11 cellular contexts compared by ENCODE assay signal in the genomic region with DNA sequence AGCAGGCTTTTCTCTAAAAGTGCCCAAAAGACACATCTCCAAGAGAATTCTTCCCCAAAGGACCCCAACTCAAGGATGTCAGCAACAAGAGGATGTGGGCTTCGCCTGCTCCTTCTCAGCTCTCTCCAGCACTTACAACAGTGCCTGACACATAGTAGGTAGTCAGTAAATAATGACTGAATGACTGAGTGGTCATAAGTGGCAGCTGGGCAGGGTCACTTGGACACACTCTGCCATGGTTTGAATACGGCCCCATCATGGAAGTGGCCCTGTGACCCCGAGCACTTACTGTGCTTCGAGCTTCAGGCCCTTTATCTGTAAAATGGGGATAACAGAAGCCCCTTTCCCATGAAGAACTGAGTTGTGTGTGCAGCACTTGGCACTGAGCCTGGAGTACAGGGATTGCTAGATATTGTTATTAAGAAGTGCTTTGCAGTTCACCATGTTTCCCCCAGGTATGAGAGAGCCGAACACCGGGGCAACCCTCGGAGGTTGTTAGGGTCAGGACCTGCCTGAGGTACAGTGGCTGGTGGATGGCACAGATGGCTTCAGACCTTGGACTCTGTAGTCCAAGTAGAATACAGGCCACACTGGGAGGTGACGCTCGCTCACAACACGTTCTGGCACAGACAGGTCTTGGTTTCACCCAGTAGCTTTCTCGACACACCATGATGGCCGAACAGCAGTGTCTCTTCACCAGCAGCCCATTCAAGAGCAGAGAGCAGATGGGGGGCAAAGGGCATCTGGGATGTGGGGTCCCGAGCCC. TPM values are rescaled to one million over a fixed set of nuclear protein-coding genes. Genes with fewer than 3 reads are reported as not detected.
DNase-seq lines count a peak whose midpoint lies in the region; ATAC-seq and TF ChIP-seq lines count a peak whose summit lies in the region.
"Had no signal": no experiment of that assay in that cellular context is flagged by ENCODE, and none has a peak within 500 bp of the region (broad histone marks: within the 10 kb centered on the region; RNA-seq: fewer than 3 reads in every experiment).

No MANE protein-coding gene starts in this region.

- H3K27me3 Mint-ChIP-seq in CD4-positive, CD25-positive, alpha-beta regulatory T cell: no peaks in the 10 kb centered on the region
- H3K27me3 Mint-ChIP-seq in memory B cell (no peaks in the 10 kb centered on the region), type B pancreatic cell (peaks cover 28% of the 10 kb centered on the region)

- no peaks in the 10 kb centered on the region for H3K9me3 ChIP-seq in BLaER1
- H3K9me3 ChIP-seq in CD4-positive, CD25-positive, alpha-beta regulatory T cell (ENCODE audit: control insufficient read depth in 2 of 2, low read length in 2 of 2): no peaks in the 10 kb centered on the region
- H3K9me3 ChIP-seq: mucosa of descending colon had no signal

- H3K9ac ChIP-seq in BLaER1: peak overlapping the region; percentile 77

- peak overlapping the region in 3 of 4 donors; percentile 54 to 70 (median 57) for H3K4me3 Mint-ChIP-seq in CD4-positive, CD25-positive, alpha-beta regulatory T cell
- H3K4me3 Mint-ChIP-seq in memory B cell (no peak overlapping the region), type B pancreatic cell (no peak overlapping the region)
- H3K4me3 Mint-ChIP-seq: HFFc6 had no signal

- peaks cover 39% of the 10 kb centered on the region; the same call in 1 of the 2 replicates for H4K20me1 ChIP-seq in BLaER1

- H3K9me3 Mint-ChIP-seq in CD4-positive, CD25-positive, alpha-beta regulatory T cell: no peaks in the 10 kb centered on the region
- no peaks in the 10 kb centered on the region for H3K9me3 Mint-ChIP-seq in activated naive CD4-positive, alpha-beta T cell treated with anti-CD3 and anti-CD28 coated beads, Interleukin-2, amount 50 U/mL, for 72 hours
- H3K9me3 Mint-ChIP-seq in memory B cell: no peaks in the 10 kb centered on the region
- H3K9me3 Mint-ChIP-seq in type B pancreatic cell: no peaks in the 10 kb centered on the region
- H3K9me3 Mint-ChIP-seq: HFFc6 had no signal

- H3K27me3 ChIP-seq in BLaER1: no peaks in the 10 kb centered on the region
- no peaks in the 10 kb centered on the region for H3K27me3 ChIP-seq in CD4-positive, CD25-positive, alpha-beta regulatory T cell (ENCODE audit: control insufficient read depth, insufficient read depth, low read length)

- peak overlapping the region; percentile 88 to 95 (median 95) for H3K27ac Mint-ChIP-seq in CD4-positive, CD25-positive, alpha-beta regulatory T cell
- peak overlapping the region; percentile 83 to 92 for H3K27ac Mint-ChIP-seq in activated naive CD4-positive, alpha-beta T cell treated with anti-CD3 and anti-CD28 coated beads, Interleukin-2, amount 50 U/mL, for 72 hours
- H3K27ac Mint-ChIP-seq in memory B cell (peak overlapping the region; percentile 29), type B pancreatic cell (no peak overlapping the region)
- H3K27ac Mint-ChIP-seq: HFFc6 had no signal

- no peak for DNase-seq in CD4-positive, CD25-positive, alpha-beta regulatory T cell
- DNase-seq in activated naive CD4-positive, alpha-beta T cell treated with anti-CD3 and anti-CD28 coated beads, Interleukin-2, amount 50 U/mL, for 72 hours (ENCODE audit: low spot score in 2 of 2): no peak
- DNase-seq in memory B cell (ENCODE audit: low spot score in 2 of 2): no peak
- DNase-seq in kidney glomerular epithelial cell (lab: John Stamatoyannopoulos, UW): no peak
- DNase-seq in type B pancreatic cell (ENCODE audit: extremely low spot score, unreplicated experiment): no peak
- DNase-seq: HFFc6, mucosa of descending colon, NCI-H1930, PC-3 had no signal

- peak overlapping the region; percentile 51 for H3K4me3 ChIP-seq in BLaER1
- no peak overlapping the region for H3K4me3 ChIP-seq in CD4-positive, CD25-positive, alpha-beta regulatory T cell (ENCODE audit: low read depth, low read length)
- H3K4me3 ChIP-seq: mucosa of descending colon had no signal

- peaks cover 28% of the 10 kb centered on the region for H3K36me3 Mint-ChIP-seq in CD4-positive, CD25-positive, alpha-beta regulatory T cell
- H3K36me3 Mint-ChIP-seq in activated naive CD4-positive, alpha-beta T cell treated with anti-CD3 and anti-CD28 coated beads, Interleukin-2, amount 50 U/mL, for 72 hours: peaks cover 0 to 14% of the 10 kb centered on the region in 2 donors
- peaks cover 5% of the 10 kb centered on the region for H3K36me3 Mint-ChIP-seq in memory B cell
- H3K36me3 Mint-ChIP-seq in type B pancreatic cell: no peaks in the 10 kb centered on the region

- H3K36me3 ChIP-seq in BLaER1: peaks cover 12% of the 10 kb centered on the region
- peaks cover 13% of the 10 kb centered on the region for H3K36me3 ChIP-seq in CD4-positive, CD25-positive, alpha-beta regulatory T cell (ENCODE audit: control insufficient read depth, insufficient read depth, low read length)

- H3K4me2 ChIP-seq in BLaER1: peak overlapping the region; percentile 96

- TF ChIP-seq CTCF in type B pancreatic cell (conservative IDR thresholded peaks at IDR 0.05): no peak

- H3K27ac ChIP-seq in BLaER1: peak overlapping the region; percentile 87
- peak overlapping the region; percentile 69 for H3K27ac ChIP-seq in CD4-positive, CD25-positive, alpha-beta regulatory T cell (ENCODE audit: insufficient read depth, low read length, poor library complexity, severe bottlenecking)

- ATAC-seq in CD4-positive, CD25-positive, alpha-beta regulatory T cell (ENCODE audit: low read depth in 2 of 2): no peak
- peak in 1 of 2 donors; percentile 35 for ATAC-seq in activated naive CD4-positive, alpha-beta T cell treated with anti-CD3 and anti-CD28 coated beads, Interleukin-2, amount 50 U/mL, for 72 hours
- ATAC-seq in memory B cell (ENCODE audit: low read depth) (no peak), GM18511 (IDR thresholded peaks at IDR 0.05; ENCODE audit: unreplicated experiment) (no peak)
- ATAC-seq: PC-3 had no signal

- H3K4me1 ChIP-seq in BLaER1: peaks cover 98% of the 10 kb centered on the region
- H3K4me1 ChIP-seq in CD4-positive, CD25-positive, alpha-beta regulatory T cell (ENCODE audit: control insufficient read depth, insufficient read depth, low read length, poor library complexity, severe bottlenecking): peaks cover 83% of the 10 kb centered on the region

- H3K4me1 Mint-ChIP-seq in CD4-positive, CD25-positive, alpha-beta regulatory T cell: peaks cover 8 to 95% (median 61%) of the 10 kb centered on the region in 4 donors
- peaks cover 42% of the 10 kb centered on the region for H3K4me1 Mint-ChIP-seq in memory B cell
- H3K4me1 Mint-ChIP-seq in type B pancreatic cell (ENCODE audit: unreplicated experiment): peaks cover 35% of the 10 kb centered on the region

RNA-seq across cellular contexts. Expression of a gene that starts 56.0 kb away (rescaled TPM):
- 84.8 TPM for total RNA-seq in CD4-positive, CD25-positive, alpha-beta regulatory T cell
- polyA plus RNA-seq in CD4-positive, CD25-positive, alpha-beta regulatory T cell: 10 to 100 TPM in 3 of 4 donors, 1 to 10 TPM in 1; 7.1 to 11.4 (median 10.6) TPM
- total RNA-seq in activated naive CD4-positive, alpha-beta T cell treated with anti-CD3 and anti-CD28 coated beads, Interleukin-2, amount 50 U/mL, for 72 hours: 10 to 100 TPM; 21.2 to 30.7 TPM
- 27.7 and 44.5 TPM in 2 replicates for total RNA-seq in type B pancreatic cell (ENCODE audit: low replicate concordance)

Comparison
In these comparisons a context has a peak if more than half of its experiments do, and no peak if none do; other contexts are left out.
1. H3K4me3 Mint-ChIP-seq: peak in CD4-positive, CD25-positive, alpha-beta regulatory T cell (3 of 4); none in memory B cell (single experiment) and type B pancreatic cell (single experiment).